10 cellular contexts compared by ENCODE assay signal in the genomic region with DNA sequence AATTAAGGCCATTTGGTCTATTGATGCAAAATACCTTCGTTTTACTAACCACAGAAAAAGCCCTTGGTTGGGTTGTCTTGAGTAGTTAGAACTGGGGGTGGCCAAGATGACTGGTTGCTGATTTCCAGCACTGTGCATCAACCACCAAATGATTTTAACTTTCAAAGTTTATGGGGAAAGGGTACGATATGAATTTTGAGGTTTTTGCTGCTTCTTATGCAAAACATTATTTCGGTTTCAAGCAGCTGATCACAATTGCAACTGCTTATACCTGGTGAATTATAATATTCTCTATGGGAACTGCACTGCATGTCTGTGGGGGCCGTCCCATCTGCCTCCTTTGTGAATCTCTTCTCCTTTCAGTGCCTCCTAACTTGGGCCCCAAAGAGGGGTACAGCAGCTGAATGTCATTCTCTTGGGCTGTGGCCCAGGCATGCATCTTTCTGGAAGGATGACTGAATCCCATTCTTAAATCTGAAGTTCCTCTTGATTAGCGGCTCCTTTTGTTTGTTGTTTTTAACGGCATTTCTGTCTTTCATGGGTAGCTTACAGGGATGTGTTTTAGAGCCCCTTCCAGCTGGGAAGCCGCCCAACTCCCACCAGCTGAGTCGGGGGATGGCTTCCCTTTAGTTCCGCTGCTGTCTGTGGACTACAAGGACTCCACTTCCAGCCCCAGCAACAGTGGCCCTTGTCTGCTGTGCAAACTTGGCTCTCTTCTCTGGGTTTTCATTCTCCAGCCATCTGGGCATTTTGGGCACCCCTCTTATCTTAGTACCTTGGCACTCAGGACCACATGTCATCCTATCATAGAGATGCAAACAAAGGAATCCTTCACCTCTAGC.
DNase-seq lines count a peak whose midpoint lies in the region; ATAC-seq and TF ChIP-seq lines count a peak whose summit lies in the region.
"Had no signal": no experiment of that assay in that cellular context is flagged by ENCODE, and none has a peak within 500 bp of the region (broad histone marks: within the 10 kb centered on the region; RNA-seq: fewer than 3 reads in every experiment).

No MANE protein-coding gene starts in this region.

- ATAC-seq in GM19372 (IDR thresholded peaks at IDR 0.05; ENCODE audit: low read depth, unreplicated experiment): peak; percentile 88
- peak; percentile 91 for ATAC-seq in HG03064 (IDR thresholded peaks at IDR 0.05; ENCODE audit: low read depth, unreplicated experiment)
- ATAC-seq in heart left ventricle: no peak

- H3K27ac Mint-ChIP-seq in brain: peak overlapping the region; percentile 69 to 87 (median 77)

- no peaks in the 10 kb centered on the region for H3K9me3 Mint-ChIP-seq in brain

- peaks cover 9% of the 10 kb centered on the region for H3F3A ChIP-seq in smooth muscle cell (ENCODE audit: low read depth)

- H3K4me1 Mint-ChIP-seq in brain: peaks cover 61% of the 10 kb centered on the region

- TF ChIP-seq EP300 in suprapubic skin (IDR thresholded peaks at IDR 0.05): no peak

- DNase-seq in GM12864 (ENCODE audit: low read depth): peak; percentile 93
- DNase-seq in adrenal gland: no peak
- no peak for DNase-seq in suprapubic skin (ENCODE audit: low spot score in 2 of 2)
- DNase-seq in smooth muscle cell (lab: John Stamatoyannopoulos, UW; ENCODE audit: unreplicated experiment): no peak
- DNase-seq in heart left ventricle: no peak
- DNase-seq: DMS79 treated with DMSO at 0.1 percent for 48 hours had no signal

- no peak overlapping the region for H3K9ac ChIP-seq in smooth muscle cell (ENCODE audit: low read depth)

- H3K27me3 ChIP-seq in adrenal gland (no peaks in the 10 kb centered on the region), suprapubic skin (no peaks in the 10 kb centered on the region), smooth muscle cell (ENCODE audit: low read depth) (no peaks in the 10 kb centered on the region), heart left ventricle (no peaks in the 10 kb centered on the region)

- H3K9me3 ChIP-seq in adrenal gland (replicated peaks in 1 of 3) (no peaks in the 10 kb centered on the region), suprapubic skin (no peaks in the 10 kb centered on the region), smooth muscle cell (replicated peaks; ENCODE audit: low read depth) (no peaks in the 10 kb centered on the region), heart left ventricle (no peaks in the 10 kb centered on the region)

- intact Hi-C loops in adrenal gland (cut with DNase I): no loop called here
- intact Hi-C loops in heart left ventricle (cut with DNase I): loop anchor here in 1 of 10 donors (5.0 kb wide), 1 partner anchor 46 kb away; no protein-coding TSS in a partner anchor

- H3K4me3 Mint-ChIP-seq in brain: peak overlapping the region in 1 of 5 experiments; percentile 8

- no peaks in the 10 kb centered on the region for H3K36me3 ChIP-seq in adrenal gland (replicated peaks in 1 of 2)
- no peaks in the 10 kb centered on the region for H3K36me3 ChIP-seq in suprapubic skin
- no peaks in the 10 kb centered on the region for H3K36me3 ChIP-seq in smooth muscle cell (ENCODE audit: low read depth)
- no peaks in the 10 kb centered on the region for H3K36me3 ChIP-seq in heart left ventricle

- H3K27me3 Mint-ChIP-seq in brain: peaks cover 6% of the 10 kb centered on the region

- no peak overlapping the region for H3K4me2 ChIP-seq in smooth muscle cell

- TF ChIP-seq CTCF in GM12864 (IDR thresholded peaks at IDR 0.05; ENCODE audit: low read depth, low read length, missing control alignments) (no peak), brain (conservative IDR thresholded peaks at IDR 0.05) (no peak), adrenal gland (IDR thresholded peaks at IDR 0.05) (no peak), suprapubic skin (IDR thresholded peaks at IDR 0.05) (no peak), smooth muscle cell (IDR thresholded peaks at IDR 0.05; ENCODE audit: borderline replicate concordance, insufficient read depth, poor library complexity, severe bottlenecking) (no peak), heart left ventricle (IDR thresholded peaks at IDR 0.05) (no peak)

- TF ChIP-seq POLR2A in adrenal gland (IDR thresholded peaks at IDR 0.05) (no peak), suprapubic skin (IDR thresholded peaks at IDR 0.05) (no peak), heart left ventricle (IDR thresholded peaks at IDR 0.05) (no peak)

- H3K27ac ChIP-seq in adrenal gland: no peak overlapping the region
- no peak overlapping the region for H3K27ac ChIP-seq in suprapubic skin
- no peak overlapping the region for H3K27ac ChIP-seq in smooth muscle cell (ENCODE audit: low read depth)
- H3K27ac ChIP-seq in heart left ventricle: no peak overlapping the region
- H3K27ac ChIP-seq: epithelial cell of prostate had no signal

- WGBS in adrenal gland, 4 donors: 90 to 93% (median 91%) methylated on average over 9 of the region's 9 CpGs
- 81% methylated on average over 9 of the region's 9 CpGs for WGBS in suprapubic skin
- 81% methylated on average over 9 of the region's 9 CpGs for WGBS in smooth muscle cell (ENCODE audit: low lambda C conversion rate)
- WGBS in heart left ventricle, 4 donors: 87 to 91% (median 90%) methylated on average over 9 of the region's 9 CpGs

- no peaks in the 10 kb centered on the region for H3K79me2 ChIP-seq in smooth muscle cell (ENCODE audit: low read depth)

- H4K20me1 ChIP-seq in smooth muscle cell (ENCODE audit: low read depth): no peaks in the 10 kb centered on the region

- H2AFZ ChIP-seq in smooth muscle cell (ENCODE audit: low read depth): no peak overlapping the region

- peaks cover 4% of the 10 kb centered on the region for H3K36me3 Mint-ChIP-seq in brain

- peaks cover 0 to 20% of the 10 kb centered on the region in 2 donors for H3K4me1 ChIP-seq in adrenal gland (replicated peaks in 1 of 2)
- peaks cover 15% of the 10 kb centered on the region for H3K4me1 ChIP-seq in suprapubic skin
- H3K4me1 ChIP-seq in smooth muscle cell (ENCODE audit: low read depth): peaks cover 37% of the 10 kb centered on the region
- H3K4me1 ChIP-seq in heart left ventricle: peaks cover 0 to 22% (median under 1%) of the 10 kb centered on the region in 12 donors

- no peak overlapping the region for H3K4me3 ChIP-seq in GM12864 (ENCODE audit: low read depth, low read length)
- no peak overlapping the region for H3K4me3 ChIP-seq in adrenal gland
- no peak overlapping the region for H3K4me3 ChIP-seq in suprapubic skin
- H3K4me3 ChIP-seq in smooth muscle cell: no peak overlapping the region
- no peak overlapping the region for H3K4me3 ChIP-seq in heart left ventricle

Comparison
In these comparisons a context has a peak if more than half of its experiments do, and no peak if none do; other contexts are left out.
1. ATAC-seq: peak in GM19372 (single experiment) and HG03064 (single experiment); none in heart left ventricle (0 of 4).